Comparison of ENCODE assay signal across 8 cellular contexts in genomic region chr21:31731802-31732537, GRCh38. TPM values are rescaled to one million over a fixed set of nuclear protein-coding genes. Genes with fewer than 3 reads are reported as not detected.
DNase-seq lines count a peak whose midpoint lies in the region; ATAC-seq and TF ChIP-seq lines count a peak whose summit lies in the region.

A gene with protein sequence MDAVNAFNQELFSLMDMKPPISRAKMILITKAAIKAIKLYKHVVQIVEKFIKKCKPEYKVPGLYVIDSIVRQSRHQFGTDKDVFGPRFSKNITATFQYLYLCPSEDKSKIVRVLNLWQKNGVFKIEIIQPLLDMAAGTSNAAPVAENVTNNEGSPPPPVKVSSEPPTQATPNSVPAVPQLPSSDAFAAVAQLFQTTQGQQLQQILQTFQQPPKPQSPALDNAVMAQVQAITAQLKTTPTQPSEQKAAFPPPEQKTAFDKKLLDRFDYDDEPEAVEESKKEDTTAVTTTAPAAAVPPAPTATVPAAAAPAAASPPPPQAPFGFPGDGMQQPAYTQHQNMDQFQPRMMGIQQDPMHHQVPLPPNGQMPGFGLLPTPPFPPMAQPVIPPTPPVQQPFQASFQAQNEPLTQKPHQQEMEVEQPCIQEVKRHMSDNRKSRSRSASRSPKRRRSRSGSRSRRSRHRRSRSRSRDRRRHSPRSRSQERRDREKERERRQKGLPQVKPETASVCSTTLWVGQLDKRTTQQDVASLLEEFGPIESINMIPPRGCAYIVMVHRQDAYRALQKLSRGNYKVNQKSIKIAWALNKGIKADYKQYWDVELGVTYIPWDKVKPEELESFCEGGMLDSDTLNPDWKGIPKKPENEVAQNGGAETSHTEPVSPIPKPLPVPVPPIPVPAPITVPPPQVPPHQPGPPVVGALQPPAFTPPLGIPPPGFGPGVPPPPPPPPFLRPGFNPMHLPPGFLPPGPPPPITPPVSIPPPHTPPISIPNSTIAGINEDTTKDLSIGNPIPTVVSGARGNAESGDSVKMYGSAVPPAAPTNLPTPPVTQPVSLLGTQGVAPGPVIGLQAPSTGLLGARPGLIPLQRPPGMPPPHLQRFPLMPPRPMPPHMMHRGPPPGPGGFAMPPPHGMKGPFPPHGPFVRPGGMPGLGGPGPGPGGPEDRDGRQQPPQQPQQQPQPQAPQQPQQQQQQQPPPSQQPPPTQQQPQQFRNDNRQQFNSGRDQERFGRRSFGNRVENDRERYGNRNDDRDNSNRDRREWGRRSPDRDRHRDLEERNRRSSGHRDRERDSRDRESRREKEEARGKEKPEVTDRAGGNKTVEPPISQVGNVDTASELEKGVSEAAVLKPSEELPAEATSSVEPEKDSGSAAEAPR (minus strand): TSS chr21:31732118. CDS start chr21:31731692, 426 bp downstream.

- WGBS in right cardiac atrium: under 1% methylated on average over 105 of the region's 105 CpGs

- peak within 1 kb of the TSS; percentile 76 for H3K9ac ChIP-seq in rectal smooth muscle tissue (ENCODE audit: low read length)

- peak; percentile 55 for DNase-seq in NCI-H146 treated with DMSO at 0.1 percent for 48 hours (lab: John Stamatoyannopoulos, UW; ENCODE audit: unreplicated experiment)
- DNase-seq in T-helper 2 cell: peak; percentile 65 to 86 (median 70)
- peak; percentile 60 to 93 for DNase-seq in ascending aorta (ENCODE audit: low spot score in 2 of 2)
- peak; percentile 92 to 97 (median 96) for DNase-seq in right cardiac atrium
- peak; percentile 86 to 90 for DNase-seq in uterus

- H3K9me3 ChIP-seq in ascending aorta (no peaks in the 10 kb centered on the region), right cardiac atrium (ENCODE audit: control insufficient read depth, low read length) (no peaks in the 10 kb centered on the region), uterus (no peaks in the 10 kb centered on the region)

- no peak for TF ChIP-seq CTCF in ascending aorta (IDR thresholded peaks at IDR 0.05)
- no peak for TF ChIP-seq CTCF in uterus (IDR thresholded peaks at IDR 0.05)

- peaks cover 4 to 31% of the 10 kb centered on the region in 2 donors for H3K4me1 ChIP-seq in ascending aorta
- H3K4me1 ChIP-seq in right cardiac atrium (ENCODE audit: control insufficient read depth, insufficient read depth, low read length): peaks cover 6% of the 10 kb centered on the region
- H3K4me1 ChIP-seq in rectal smooth muscle tissue (ENCODE audit: control insufficient read depth, insufficient read depth, low read length): peaks cover 17% of the 10 kb centered on the region
- H3K4me1 ChIP-seq in uterus: peaks cover 0 to 22% of the 10 kb centered on the region in 2 donors

- peak within 1 kb of the TSS; percentile 96 to 98 for H3K27ac ChIP-seq in ascending aorta
- H3K27ac ChIP-seq in right cardiac atrium (ENCODE audit: low read length): peak within 1 kb of the TSS; percentile 97
- H3K27ac ChIP-seq in rectal smooth muscle tissue (ENCODE audit: low read depth, low read length): peak within 1 kb of the TSS; percentile 94
- H3K27ac ChIP-seq in uterus: peak within 1 kb of the TSS; percentile 89 to 91

- intact Hi-C loops in ascending aorta (cut with DNase I) (loop anchor here (1.0 to 10.0 kb wide), 7 partner anchors 21 to 1040 kb away; partner anchors contain the start of genes CFAP298, MIS18A and PAXBP1), right cardiac atrium (cut with DNase I) (no loop called here), uterus (cut with DNase I; ENCODE audit: low total_unique reads) (no loop called here)

- TF ChIP-seq POLR2A in GM18505 (IDR thresholded peaks at IDR 0.05; ENCODE audit: borderline replicate concordance, extremely low read depth, insufficient read depth, insufficient read length): peak; percentile 85
- peak; percentile 74 to 91 for TF ChIP-seq POLR2A in uterus (IDR thresholded peaks at IDR 0.05)

- H3K27me3 ChIP-seq in ascending aorta (no peaks in the 10 kb centered on the region), right cardiac atrium (ENCODE audit: control insufficient read depth, insufficient read depth) (no peaks in the 10 kb centered on the region), rectal smooth muscle tissue (ENCODE audit: control insufficient read depth, insufficient read depth, low read length) (no peaks in the 10 kb centered on the region), uterus (no peaks in the 10 kb centered on the region)

- H3K4me3 ChIP-seq in ascending aorta (peak within 1 kb of the TSS; percentile 93 to 99), right cardiac atrium (ENCODE audit: low read length) (peak within 1 kb of the TSS; percentile 96), rectal smooth muscle tissue (ENCODE audit: low read length) (peak within 1 kb of the TSS; percentile 83), uterus (peak within 1 kb of the TSS; percentile 64 to 88)

- ATAC-seq in GM18505 (IDR thresholded peaks at IDR 0.05; ENCODE audit: unreplicated experiment) (peak; percentile 82), HG02885 (IDR thresholded peaks at IDR 0.05; ENCODE audit: poor library complexity, unreplicated experiment) (peak; percentile 81), right cardiac atrium (peak; percentile 95 to 96)

- H3K36me3 ChIP-seq in ascending aorta (no peaks in the 10 kb centered on the region), rectal smooth muscle tissue (ENCODE audit: control insufficient read depth, insufficient read depth, low read length) (no peaks in the 10 kb centered on the region), uterus (no peaks in the 10 kb centered on the region)

RNA-seq across cellular contexts. Expression of the gene that starts here (rescaled TPM):
- 31.2 TPM for total RNA-seq in ascending aorta
- total RNA-seq in right cardiac atrium: 10 to 100 TPM; 17.4 to 22.1 (median 20.3) TPM
- polyA plus RNA-seq in right cardiac atrium: 9.7 TPM
- total RNA-seq in uterus: 10 to 100 TPM in 3 of 4 donors, 1 to 10 TPM in 1; 4.9 to 50.5 (median 13.4) TPM

Comparison
In these comparisons a context has a peak if more than half of its experiments do, and no peak if none do; other contexts are left out.
1. Peak in every context shown above with its lines: DNase-seq, ATAC-seq, H3K4me3 ChIP-seq and H3K27ac ChIP-seq.